Comparison of ENCODE assay signal across 8 cellular contexts in the genomic region with DNA sequence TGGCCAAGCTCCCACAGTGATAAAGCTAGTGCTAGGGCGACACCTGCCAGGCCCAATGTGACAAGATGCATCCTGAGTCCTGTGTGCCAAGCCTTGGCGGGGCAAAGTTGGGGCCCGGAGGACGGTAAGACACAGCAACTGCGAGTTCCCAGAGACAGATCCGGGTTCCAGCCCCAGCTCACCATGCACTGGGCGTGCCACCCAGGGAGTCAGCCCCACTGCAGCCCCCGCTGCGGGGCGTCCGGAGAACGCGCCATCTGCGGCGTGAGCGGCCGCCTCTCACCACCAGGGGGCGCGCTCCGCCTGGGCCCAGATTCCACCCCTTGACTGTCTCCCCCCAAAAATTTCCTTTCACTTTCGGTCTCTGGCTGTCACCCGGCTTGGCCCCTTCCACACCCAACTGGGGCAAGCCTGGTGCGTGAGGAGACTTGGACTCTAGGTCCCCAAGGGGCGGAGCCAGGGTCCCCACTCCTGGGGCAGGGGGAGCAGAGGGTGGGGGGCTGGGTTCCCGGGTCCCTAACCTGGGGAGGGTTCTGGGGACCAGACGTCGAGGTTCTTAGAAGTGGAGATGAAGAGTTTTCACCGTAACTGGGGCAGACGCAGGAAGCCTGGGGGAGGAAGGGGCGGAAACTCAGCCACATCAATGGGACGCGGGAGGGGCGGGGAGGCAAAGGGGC. TPM values are rescaled to one million over a fixed set of nuclear protein-coding genes. Genes with fewer than 3 reads are reported as not detected.
DNase-seq lines count a peak whose midpoint lies in the region; ATAC-seq, FAIRE-seq and TF ChIP-seq lines count a peak whose summit lies in the region.

A gene with protein sequence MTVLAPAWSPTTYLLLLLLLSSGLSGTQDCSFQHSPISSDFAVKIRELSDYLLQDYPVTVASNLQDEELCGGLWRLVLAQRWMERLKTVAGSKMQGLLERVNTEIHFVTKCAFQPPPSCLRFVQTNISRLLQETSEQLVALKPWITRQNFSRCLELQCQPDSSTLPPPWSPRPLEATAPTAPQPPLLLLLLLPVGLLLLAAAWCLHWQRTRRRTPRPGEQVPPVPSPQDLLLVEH (plus strand): TSS at position 348 of the 677 bp plus-strand sequence. CDS start 425 bp downstream, outside the sequence.

- H3K36me3 ChIP-seq in heart right ventricle (peaks cover 0 to 19% (median 0%) of the 10 kb centered on the region in 9 donors), prostate gland (no peaks in the 10 kb centered on the region)

- DNase-seq in COR-L47 (lab: John Stamatoyannopoulos, UW) (peak; percentile 66), Kasumi-1 (lab: John Stamatoyannopoulos, UW) (peak; percentile 79 to 91), T follicular helper cell (ENCODE audit: low read depth) (peak; percentile 84), heart right ventricle (peak; percentile 82 to 84), prostate gland (ENCODE audit: low spot score) (peak; percentile 56), urothelium cell line (ENCODE audit: low spot score) (peak; percentile 88)
- DNase-seq in activated naive CD8-positive, alpha-beta T cell treated with anti-CD3 and anti-CD28 coated beads, Interleukin-2, amount 10 ng/mL, durations not matched to agents 7 days and 5 days: peak; percentile 97

- no peaks in the 10 kb centered on the region for H3K27me3 Mint-ChIP-seq in activated naive CD8-positive, alpha-beta T cell treated with anti-CD3 and anti-CD28 coated beads, Interleukin-2, amount 10 ng/mL, durations not matched to agents 7 days and 5 days

- no peaks in the 10 kb centered on the region for H3K9me3 Mint-ChIP-seq in activated naive CD8-positive, alpha-beta T cell treated with anti-CD3 and anti-CD28 coated beads, Interleukin-2, amount 10 ng/mL, durations not matched to agents 7 days and 5 days

- TF ChIP-seq CTCF in heart right ventricle (IDR thresholded peaks at IDR 0.05): peak; percentile 98 to 100 (median 98)
- TF ChIP-seq CTCF in prostate gland (IDR thresholded peaks at IDR 0.05): peak; percentile 96 to 99 (median 99)

- H3K27ac ChIP-seq in heart right ventricle: peak within 1 kb of the TSS; percentile 66 to 93 (median 92)
- peak within 1 kb of the TSS; percentile 70 to 82 for H3K27ac ChIP-seq in prostate gland

- WGBS in heart right ventricle, 2 donors: 2 to 3% methylated on average over 33 of the region's 33 CpGs
- WGBS in prostate gland: under 1% methylated on average over 29 of the region's 33 CpGs

- H3K9me3 ChIP-seq in heart right ventricle (no peaks in the 10 kb centered on the region), prostate gland (no peaks in the 10 kb centered on the region)

- ATAC-seq in GM21360 (IDR thresholded peaks at IDR 0.05; ENCODE audit: unreplicated experiment) (peak; percentile 49), heart right ventricle (peak; percentile 68 to 82 (median 76))
- ATAC-seq in activated naive CD8-positive, alpha-beta T cell treated with anti-CD3 and anti-CD28 coated beads, Interleukin-2, amount 10 ng/mL, durations not matched to agents 7 days and 5 days (ENCODE audit: low read depth): peak; percentile 74

- peak; percentile 14 for TF ChIP-seq POLR2A in prostate gland (IDR thresholded peaks at IDR 0.05)

- no peaks in the 10 kb centered on the region for H3K27me3 ChIP-seq in heart right ventricle
- H3K27me3 ChIP-seq in prostate gland (replicated peaks; ENCODE audit: insufficient read depth): no peaks in the 10 kb centered on the region

- peak within 1 kb of the TSS; percentile 98 for H3K4me3 Mint-ChIP-seq in activated naive CD8-positive, alpha-beta T cell treated with anti-CD3 and anti-CD28 coated beads, Interleukin-2, amount 10 ng/mL, durations not matched to agents 7 days and 5 days

- H3K4me3 ChIP-seq in heart right ventricle (peak within 1 kb of the TSS; percentile 41 to 79 (median 68)), prostate gland (peak within 1 kb of the TSS; percentile 52 to 83)

- POLR2A ChIA-PET in activated naive CD8-positive, alpha-beta T cell treated with anti-CD3 and anti-CD28 coated beads, Interleukin-2, amount 10 ng/mL, durations not matched to agents 7 days and 5 days (lab: Charles Lee): interaction anchor here (0.5 to 6.8 kb wide), 12 partner anchors 11 to 138 kb away, joined by 3 to 128 read pairs (median 4); a partner anchor contains a TSS

- H3K4me1 Mint-ChIP-seq in activated naive CD8-positive, alpha-beta T cell treated with anti-CD3 and anti-CD28 coated beads, Interleukin-2, amount 10 ng/mL, durations not matched to agents 7 days and 5 days: peaks cover 47% of the 10 kb centered on the region

- peaks cover 27% of the 10 kb centered on the region for H3K36me3 Mint-ChIP-seq in activated naive CD8-positive, alpha-beta T cell treated with anti-CD3 and anti-CD28 coated beads, Interleukin-2, amount 10 ng/mL, durations not matched to agents 7 days and 5 days

- H3K4me1 ChIP-seq in heart right ventricle: peaks cover 4 to 42% (median 26%) of the 10 kb centered on the region in 9 donors
- no peaks in the 10 kb centered on the region for H3K4me1 ChIP-seq in prostate gland (replicated peaks)

- H3K27ac Mint-ChIP-seq in activated naive CD8-positive, alpha-beta T cell treated with anti-CD3 and anti-CD28 coated beads, Interleukin-2, amount 10 ng/mL, durations not matched to agents 7 days and 5 days: peak within 1 kb of the TSS; percentile 99

- no peak for FAIRE-seq in urothelium cell line (lab: Jason Lieb, UNC)

- intact Hi-C loops in heart right ventricle (cut with DNase I) (loop anchor here in 2 of 10 donors (1.0 to 2.0 kb wide), 2 partner anchors 69 to 72 kb away; no protein-coding TSS in a partner anchor), prostate gland (cut with DNase I) (no loop called here)

RNA-seq across cellular contexts. Expression of the gene that starts here (rescaled TPM):
- total RNA-seq in activated naive CD8-positive, alpha-beta T cell treated with anti-CD3 and anti-CD28 coated beads, Interleukin-2, amount 10 ng/mL, durations not matched to agents 7 days and 5 days: 100 to 1,000 TPM; 250 to 282 TPM
- 10 to 100 TPM in 1 of 10 donors, 1 to 10 TPM in 9; 1.6 to 14.8 (median 3.1) TPM for total RNA-seq in heart right ventricle
- 10 to 100 TPM in 1 of 2 donors, 1 to 10 TPM in 1; 4.2 to 14.0 TPM for polyA plus RNA-seq in heart right ventricle
- 10 to 100 TPM in 1 of 2 donors, 1 to 10 TPM in 1; 2.9 to 10.7 TPM for total RNA-seq in prostate gland

Comparison
In these comparisons a context has a peak if more than half of its experiments do, and no peak if none do; other contexts are left out.
1. Peak in every context shown above with its lines: DNase-seq, ATAC-seq, H3K4me3 ChIP-seq and H3K27ac ChIP-seq.
2. RNA of the gene that starts here (total RNA-seq): 250 to 282 TPM in activated naive CD8-positive, alpha-beta T cell treated with anti-CD3 and anti-CD28 coated beads, Interleukin-2, amount 10 ng/mL, durations not matched to agents 7 days and 5 days; 2.9 to 10.7 TPM in prostate gland and 1.6 to 14.8 TPM in heart right ventricle; every median in the first group is over 10 times any median in the second.